22 cellular contexts compared by ENCODE assay signal in the genomic region with DNA sequence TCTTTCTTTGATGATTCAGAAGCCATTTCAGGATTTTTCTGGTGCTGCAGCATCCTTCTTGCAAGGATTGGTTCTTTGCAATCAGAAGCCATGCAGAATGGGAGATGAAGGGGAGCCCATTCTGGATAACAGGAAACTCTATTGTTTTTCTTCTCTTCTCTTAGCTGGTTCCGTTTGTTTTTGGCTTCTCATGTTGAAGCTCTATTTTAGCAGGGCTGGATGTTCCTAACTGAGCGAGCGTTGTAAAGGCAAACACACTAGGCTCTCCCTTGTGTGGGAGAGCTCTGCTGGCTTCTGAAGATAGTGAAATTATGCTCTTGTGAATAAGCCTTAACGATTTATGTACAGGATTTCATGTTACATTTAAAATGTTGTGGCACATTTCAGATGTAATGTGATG.
"Had no signal": no experiment of that assay in that cellular context is flagged by ENCODE, and none has a peak within 500 bp of the region (broad histone marks: within the 10 kb centered on the region; RNA-seq: fewer than 3 reads in every experiment).

No MANE protein-coding gene starts in this region.

- ATAC-seq: activated CD8-positive, alpha-beta memory T cell treated with anti-CD3 and anti-CD28 coated beads, Interleukin-2, amount 10 ng/mL, durations not matched to agents 7 days and 5 days; body of pancreas; T-cell had no signal

- DNase-seq: activated B cell treated with CpG ODN at 0.5 μM for 24 hours; activated CD4-positive, alpha-beta T cell treated with anti-CD3 and anti-CD28 coated beads for 1 hour; activated CD4-positive, alpha-beta T cell treated with anti-CD3 and anti-CD28 coated beads, Interleukin-2, amount 10 ng/mL, durations not matched to agents 24 days and 14 days; activated CD4-positive, alpha-beta T cell treated with anti-CD3 and anti-CD28 coated beads, Interleukin-2, amount 50 U/mL, for 48 hours; activated CD8-positive, alpha-beta memory T cell treated with anti-CD3 and anti-CD28 coated beads, Interleukin-2, amount 10 ng/mL, durations not matched to agents 7 days and 5 days; activated effector memory CD4-positive, alpha-beta T cell treated with Interleukin-2 at 50 U/mL for 16 hours; activated naive CD4-positive, alpha-beta T cell; activated T-cell treated with anti-CD3 and anti-CD28 coated beads, Interleukin-2, amount 50 U/mL, for 24 hours; body of pancreas; NCI-H1092 treated with DMSO at 0.1 percent for 48 hours; NCI-H1417 treated with DMSO at 0.1 percent for 48 hours; NCI-H1694; NCI-H2029; NCI-H2107; NCI-H2171 treated with DMSO at 0.1 percent for 48 hours; NCI-H226; NCI-H526; NCI-H82; SIG-M5; T-cell; T-helper 2 cell; T1000 had no signal
